Comparison of ENCODE assay signal across 1 cellular context in the genomic region with DNA sequence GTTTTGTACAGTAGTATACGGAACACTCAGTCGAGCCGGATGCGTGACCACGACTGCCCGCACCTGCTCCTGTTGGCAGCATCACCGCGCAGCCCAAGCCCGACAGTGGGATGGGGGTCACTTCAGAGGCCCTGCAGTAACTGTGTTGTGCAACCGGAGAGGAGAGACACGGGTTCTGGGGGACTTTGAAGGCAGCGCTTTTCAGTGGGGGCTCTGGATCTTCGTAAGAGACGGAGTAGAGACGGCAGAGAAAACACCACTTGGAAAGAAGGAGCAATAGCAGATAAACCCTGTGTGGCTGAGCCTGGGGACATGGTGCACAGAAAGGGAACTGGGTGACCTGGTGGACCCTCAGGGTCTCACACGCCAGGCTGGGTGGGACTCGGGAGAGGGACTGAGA.
TF ChIP-seq lines count a peak whose summit lies in the region.

No MANE protein-coding gene starts in this region.

TF ChIP-seq in neural cell, 6 proteins besides CTCF, POLR2A, EP300 and RAD21 (continued from another document):
- TF ChIP-seq, protein P1, sequence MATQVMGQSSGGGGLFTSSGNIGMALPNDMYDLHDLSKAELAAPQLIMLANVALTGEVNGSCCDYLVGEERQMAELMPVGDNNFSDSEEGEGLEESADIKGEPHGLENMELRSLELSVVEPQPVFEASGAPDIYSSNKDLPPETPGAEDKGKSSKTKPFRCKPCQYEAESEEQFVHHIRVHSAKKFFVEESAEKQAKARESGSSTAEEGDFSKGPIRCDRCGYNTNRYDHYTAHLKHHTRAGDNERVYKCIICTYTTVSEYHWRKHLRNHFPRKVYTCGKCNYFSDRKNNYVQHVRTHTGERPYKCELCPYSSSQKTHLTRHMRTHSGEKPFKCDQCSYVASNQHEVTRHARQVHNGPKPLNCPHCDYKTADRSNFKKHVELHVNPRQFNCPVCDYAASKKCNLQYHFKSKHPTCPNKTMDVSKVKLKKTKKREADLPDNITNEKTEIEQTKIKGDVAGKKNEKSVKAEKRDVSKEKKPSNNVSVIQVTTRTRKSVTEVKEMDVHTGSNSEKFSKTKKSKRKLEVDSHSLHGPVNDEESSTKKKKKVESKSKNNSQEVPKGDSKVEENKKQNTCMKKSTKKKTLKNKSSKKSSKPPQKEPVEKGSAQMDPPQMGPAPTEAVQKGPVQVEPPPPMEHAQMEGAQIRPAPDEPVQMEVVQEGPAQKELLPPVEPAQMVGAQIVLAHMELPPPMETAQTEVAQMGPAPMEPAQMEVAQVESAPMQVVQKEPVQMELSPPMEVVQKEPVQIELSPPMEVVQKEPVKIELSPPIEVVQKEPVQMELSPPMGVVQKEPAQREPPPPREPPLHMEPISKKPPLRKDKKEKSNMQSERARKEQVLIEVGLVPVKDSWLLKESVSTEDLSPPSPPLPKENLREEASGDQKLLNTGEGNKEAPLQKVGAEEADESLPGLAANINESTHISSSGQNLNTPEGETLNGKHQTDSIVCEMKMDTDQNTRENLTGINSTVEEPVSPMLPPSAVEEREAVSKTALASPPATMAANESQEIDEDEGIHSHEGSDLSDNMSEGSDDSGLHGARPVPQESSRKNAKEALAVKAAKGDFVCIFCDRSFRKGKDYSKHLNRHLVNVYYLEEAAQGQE (IDR thresholded peaks at IDR 0.05; ENCODE audit: borderline replicate concordance), result no peak
TF ChIP-seq in neural cell: peak in this region for 0.
